In the genomic region with DNA sequence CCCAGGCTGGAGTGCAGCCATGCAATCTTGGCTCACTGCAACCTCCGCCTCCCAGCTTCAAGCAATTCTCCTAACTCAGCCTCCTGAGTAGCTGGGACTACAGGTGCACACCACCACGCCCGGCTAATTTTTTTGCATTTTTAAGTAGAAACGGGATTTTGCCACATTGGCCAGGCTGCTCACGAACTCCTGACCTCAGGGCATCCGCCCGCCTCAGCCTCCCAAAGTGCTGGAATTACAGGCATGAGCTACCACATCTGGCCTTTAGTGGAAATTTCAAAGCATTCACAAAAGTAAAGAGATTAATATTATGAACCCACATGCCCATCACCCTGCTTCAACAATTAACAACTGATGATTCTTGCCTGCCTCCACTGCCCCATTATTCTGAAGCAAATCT, we compare ENCODE assay signal across 31 cellular contexts. TPM values are rescaled to one million over a fixed set of nuclear protein-coding genes. Genes with fewer than 3 reads are reported as not detected.
DNase-seq lines count a peak whose midpoint lies in the region; ATAC-seq and TF ChIP-seq lines count a peak whose summit lies in the region.
"Had no signal": no experiment of that assay in that cellular context is flagged by ENCODE, and none has a peak within 500 bp of the region (broad histone marks: within the 10 kb centered on the region; RNA-seq: fewer than 3 reads in every experiment).

No MANE protein-coding gene starts in this region.

- H2BK120ac ChIP-seq in trophoblast cell (ENCODE audit: insufficient read depth, low read length, poor library complexity): no peak overlapping the region

- H3K36me3 Mint-ChIP-seq in osteocyte (ENCODE audit: unreplicated experiment) (no peaks in the 10 kb centered on the region), WTC11 (no peaks in the 10 kb centered on the region)
- H3K36me3 Mint-ChIP-seq: CD14-positive monocyte; CD4-positive, alpha-beta memory T cell; CD4-positive, CD25-positive, alpha-beta regulatory T cell; CD8-positive, alpha-beta memory T cell; CD8-positive, alpha-beta T cell had no signal

- H3K4me3 Mint-ChIP-seq in osteocyte (ENCODE audit: unreplicated experiment): no peak overlapping the region
- H3K4me3 Mint-ChIP-seq in WTC11: no peak overlapping the region
- H3K4me3 Mint-ChIP-seq: B cell; CD14-positive monocyte; CD4-positive, alpha-beta memory T cell; CD4-positive, alpha-beta T cell; CD4-positive, CD25-positive, alpha-beta regulatory T cell; CD8-positive, alpha-beta memory T cell; CD8-positive, alpha-beta T cell had no signal

- no peak overlapping the region for H4K12ac ChIP-seq in trophoblast cell (ENCODE audit: low read depth, low read length)

- DNase-seq in osteocyte (ENCODE audit: extremely low spot score, unreplicated experiment) (peak; percentile 32), trophoblast cell (peak; percentile 86 to 90), WTC11 (ENCODE audit: low spot score) (no peak)
- DNase-seq in activated CD4-positive, alpha-beta T cell treated with anti-CD3 and anti-CD28 coated beads for 1 hour: no peak
- DNase-seq: 8988T; ACHN; AML-193; BE2C; C1 segment of cervical spinal cord; Caco-2; Calu3; CD4-positive, alpha-beta memory T cell; CD4-positive, alpha-beta T cell; CD4-positive, CD25-positive, alpha-beta regulatory T cell; CD8-positive, alpha-beta memory T cell; CD8-positive, alpha-beta T cell; COR-L47; DMS 273 treated with DMSO at 0.1 percent for 48 hours; DMS153; DMS53; DMS79; DMS79 treated with DMSO at 0.1 percent for 48 hours; DND-41; EL had no signal

- no peak overlapping the region for H4K8ac ChIP-seq in trophoblast cell (ENCODE audit: low read depth, low read length)

- no peak overlapping the region for H3K14ac ChIP-seq in trophoblast cell (ENCODE audit: low read length)

- H4K91ac ChIP-seq in trophoblast cell (ENCODE audit: low read depth, low read length): no peak overlapping the region

- H3K79me2 ChIP-seq in trophoblast cell (ENCODE audit: control insufficient read depth, insufficient read depth, low read length, poor library complexity): no peaks in the 10 kb centered on the region

- no peak overlapping the region for H2AFZ ChIP-seq in trophoblast cell (ENCODE audit: insufficient read depth, low read length, poor library complexity)

- POLR2A ChIA-PET in WTC11 (lab: Charles Lee): no interaction called here

- H3K36me3 ChIP-seq in trophoblast cell (ENCODE audit: control insufficient read depth in 1 of 2, insufficient read depth in 2 of 2, low read length in 2 of 2): no peaks in the 10 kb centered on the region
- H3K36me3 ChIP-seq: BE2C; BLaER1; BLaER1 treated with 17β-estradiol and CSF1 and Interleukin-3, amounts not matched to agents 10 nM and 100 nM had no signal

- H2BK5ac ChIP-seq in trophoblast cell (ENCODE audit: low read depth, low read length, poor library complexity): no peak overlapping the region

- no peaks in the 10 kb centered on the region for H3K79me1 ChIP-seq in trophoblast cell (ENCODE audit: low read length)

- H3K4ac ChIP-seq in trophoblast cell (ENCODE audit: low read depth, low read length): no peak overlapping the region

- H3K4me2 ChIP-seq in trophoblast cell (ENCODE audit: low read length): no peak overlapping the region
- H3K4me2 ChIP-seq: A549; BLaER1; BLaER1 treated with 17β-estradiol and CSF1 and Interleukin-3, amounts not matched to agents 10 nM and 100 nM had no signal

- no peaks in the 10 kb centered on the region for H3K9me3 ChIP-seq in trophoblast cell (ENCODE audit: insufficient read depth, low read depth, low read length)
- H3K9me3 ChIP-seq: A549, BE2C, BLaER1, Caco-2 had no signal

- CTCF ChIA-PET in WTC11 (lab: Charles Lee): no interaction called here

- peaks cover 2 to 8% of the 10 kb centered on the region in 2 experiments for H3K4me1 ChIP-seq in trophoblast cell (ENCODE audit: control insufficient read depth in 1 of 2, insufficient read depth in 2 of 2, low read length in 2 of 2)
- H3K4me1 ChIP-seq: A549, BE2C, BLaER1 had no signal

- no peak overlapping the region for H2BK12ac ChIP-seq in trophoblast cell (ENCODE audit: low read length)

- H3K27ac Mint-ChIP-seq in osteocyte (ENCODE audit: unreplicated experiment) (no peak overlapping the region), WTC11 (no peak overlapping the region)
- H3K27ac Mint-ChIP-seq: B cell; CD4-positive, alpha-beta memory T cell; CD4-positive, alpha-beta T cell; CD4-positive, CD25-positive, alpha-beta regulatory T cell; CD8-positive, alpha-beta memory T cell; CD8-positive, alpha-beta T cell had no signal

- no peak overlapping the region for H3K27ac ChIP-seq in trophoblast cell (ENCODE audit: low read depth, low read length)
- H3K27ac ChIP-seq: 22Rv1; A549; BLaER1; BLaER1 treated with 17β-estradiol and CSF1 and Interleukin-3, amounts not matched to agents 10 nM and 100 nM; C4-2B had no signal

- H3K27me3 Mint-ChIP-seq in osteocyte (ENCODE audit: unreplicated experiment): no peaks in the 10 kb centered on the region
- peaks cover 3% of the 10 kb centered on the region for H3K27me3 Mint-ChIP-seq in WTC11 (ENCODE audit: low read depth)

- no peak overlapping the region for H3K9ac ChIP-seq in trophoblast cell (ENCODE audit: low read length)
- H3K9ac ChIP-seq: BLaER1; BLaER1 treated with 17β-estradiol and CSF1 and Interleukin-3, amounts not matched to agents 10 nM and 100 nM had no signal

- no peak for ATAC-seq in WTC11
- ATAC-seq: A549; CD8-positive, alpha-beta T cell had no signal

- no peak for TF ChIP-seq CTCF in osteocyte (IDR thresholded peaks at IDR 0.05)
- TF ChIP-seq CTCF in WTC11 (IDR thresholded peaks at IDR 0.05): no peak

- H3K27me3 ChIP-seq in trophoblast cell (ENCODE audit: insufficient read depth, low read length): no peaks in the 10 kb centered on the region
- H3K27me3 ChIP-seq: BLaER1; BLaER1 treated with 17β-estradiol and CSF1 and Interleukin-3, amounts not matched to agents 10 nM and 100 nM had no signal

- H2AK5ac ChIP-seq in trophoblast cell (ENCODE audit: low read length): no peak overlapping the region

- no peak overlapping the region for H3K18ac ChIP-seq in trophoblast cell (ENCODE audit: low read length)

- H3K4me1 Mint-ChIP-seq in osteocyte (ENCODE audit: unreplicated experiment) (peaks cover 34% of the 10 kb centered on the region), WTC11 (peaks cover 23% of the 10 kb centered on the region)
- H3K4me1 Mint-ChIP-seq: B cell; CD8-positive, alpha-beta memory T cell had no signal

- H3K9me3 Mint-ChIP-seq in osteocyte (ENCODE audit: unreplicated experiment) (no peaks in the 10 kb centered on the region), WTC11 (no peaks in the 10 kb centered on the region)
- H3K9me3 Mint-ChIP-seq: CD14-positive monocyte; CD4-positive, alpha-beta memory T cell; CD4-positive, alpha-beta T cell; CD8-positive, alpha-beta memory T cell; CD8-positive, alpha-beta T cell had no signal

- no peak overlapping the region for H3K4me3 ChIP-seq in trophoblast cell (ENCODE audit: low read depth, low read length)
- H3K4me3 ChIP-seq: A549; BLaER1; BLaER1 treated with 17β-estradiol and CSF1 and Interleukin-3, amounts not matched to agents 10 nM and 100 nM had no signal

- WGBS in trophoblast cell (ENCODE audit: extremely low coverage, insufficient coverage, insufficient read length): no CpG with 5 or more reads among the region's 7 CpGs

- no peak overlapping the region for H3K23ac ChIP-seq in trophoblast cell (ENCODE audit: low read length)

TF ChIP-seq in WTC11, 78 proteins besides CTCF, POLR2A, EP300 and RAD21 (continues in another document):
- TF ChIP-seq, protein P1, sequence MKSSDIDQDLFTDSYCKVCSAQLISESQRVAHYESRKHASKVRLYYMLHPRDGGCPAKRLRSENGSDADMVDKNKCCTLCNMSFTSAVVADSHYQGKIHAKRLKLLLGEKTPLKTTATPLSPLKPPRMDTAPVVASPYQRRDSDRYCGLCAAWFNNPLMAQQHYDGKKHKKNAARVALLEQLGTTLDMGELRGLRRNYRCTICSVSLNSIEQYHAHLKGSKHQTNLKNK (CRISPR knock-in tag; IDR thresholded peaks at IDR 0.05): no peak
- TF ChIP-seq, protein P2, sequence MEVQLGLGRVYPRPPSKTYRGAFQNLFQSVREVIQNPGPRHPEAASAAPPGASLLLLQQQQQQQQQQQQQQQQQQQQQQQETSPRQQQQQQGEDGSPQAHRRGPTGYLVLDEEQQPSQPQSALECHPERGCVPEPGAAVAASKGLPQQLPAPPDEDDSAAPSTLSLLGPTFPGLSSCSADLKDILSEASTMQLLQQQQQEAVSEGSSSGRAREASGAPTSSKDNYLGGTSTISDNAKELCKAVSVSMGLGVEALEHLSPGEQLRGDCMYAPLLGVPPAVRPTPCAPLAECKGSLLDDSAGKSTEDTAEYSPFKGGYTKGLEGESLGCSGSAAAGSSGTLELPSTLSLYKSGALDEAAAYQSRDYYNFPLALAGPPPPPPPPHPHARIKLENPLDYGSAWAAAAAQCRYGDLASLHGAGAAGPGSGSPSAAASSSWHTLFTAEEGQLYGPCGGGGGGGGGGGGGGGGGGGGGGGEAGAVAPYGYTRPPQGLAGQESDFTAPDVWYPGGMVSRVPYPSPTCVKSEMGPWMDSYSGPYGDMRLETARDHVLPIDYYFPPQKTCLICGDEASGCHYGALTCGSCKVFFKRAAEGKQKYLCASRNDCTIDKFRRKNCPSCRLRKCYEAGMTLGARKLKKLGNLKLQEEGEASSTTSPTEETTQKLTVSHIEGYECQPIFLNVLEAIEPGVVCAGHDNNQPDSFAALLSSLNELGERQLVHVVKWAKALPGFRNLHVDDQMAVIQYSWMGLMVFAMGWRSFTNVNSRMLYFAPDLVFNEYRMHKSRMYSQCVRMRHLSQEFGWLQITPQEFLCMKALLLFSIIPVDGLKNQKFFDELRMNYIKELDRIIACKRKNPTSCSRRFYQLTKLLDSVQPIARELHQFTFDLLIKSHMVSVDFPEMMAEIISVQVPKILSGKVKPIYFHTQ (CRISPR knock-in tag; IDR thresholded peaks at IDR 0.05): no peak
- TF ChIP-seq ZNF263 (CRISPR knock-in tag; IDR thresholded peaks at IDR 0.05; ENCODE audit: low read depth) (no peak), ZNF416 (CRISPR knock-in tag; IDR thresholded peaks at IDR 0.05) (no peak), SMAD3 (CRISPR knock-in tag; IDR thresholded peaks at IDR 0.05; ENCODE audit: borderline replicate concordance) (no peak), ZNF423 (CRISPR knock-in tag; IDR thresholded peaks at IDR 0.05) (no peak), ESRRA (CRISPR knock-in tag; IDR thresholded peaks at IDR 0.05; ENCODE audit: borderline replicate concordance) (no peak)
- TF ChIP-seq, protein P3, sequence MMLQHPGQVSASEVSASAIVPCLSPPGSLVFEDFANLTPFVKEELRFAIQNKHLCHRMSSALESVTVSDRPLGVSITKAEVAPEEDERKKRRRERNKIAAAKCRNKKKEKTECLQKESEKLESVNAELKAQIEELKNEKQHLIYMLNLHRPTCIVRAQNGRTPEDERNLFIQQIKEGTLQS (CRISPR knock-in tag; conservative IDR thresholded peaks at IDR 0.05): no peak
- TF ChIP-seq, protein P4, sequence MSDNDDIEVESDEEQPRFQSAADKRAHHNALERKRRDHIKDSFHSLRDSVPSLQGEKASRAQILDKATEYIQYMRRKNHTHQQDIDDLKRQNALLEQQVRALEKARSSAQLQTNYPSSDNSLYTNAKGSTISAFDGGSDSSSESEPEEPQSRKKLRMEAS (CRISPR knock-in tag; IDR thresholded peaks at IDR 0.05): no peak

RNA-seq across cellular contexts. Expression of a gene that starts 20.5 kb away (rescaled TPM):
- total RNA-seq in osteocyte (48.9 and 58.3 TPM in 2 replicates), WTC11 (2021) (27.5 to 31.2 TPM (median 28.9 TPM) in 3 replicates)
- 33.1 and 34.6 TPM in 2 replicates for polyA plus RNA-seq in trophoblast cell (2013)
- polyA plus RNA-seq: CD4-positive, CD25-positive, alpha-beta regulatory T cell had no signal

RNA-seq across cellular contexts. Expression of a gene that starts 58.0 kb away (rescaled TPM):
- total RNA-seq in osteocyte: 194 and 219 TPM in 2 replicates
- polyA plus RNA-seq in trophoblast cell (2013): 211 and 229 TPM in 2 replicates
- 326 to 345 TPM (median 332 TPM) in 3 replicates for total RNA-seq in WTC11 (2021)

Comparison
In these comparisons a context has a peak if more than half of its experiments do, and no peak if none do; other contexts are left out.
1. DNase-seq: peak in osteocyte (single experiment) and trophoblast cell (2 of 2); none in WTC11 (single experiment) and activated CD4-positive, alpha-beta T cell treated with anti-CD3 and anti-CD28 coated beads for 1 hour (single experiment).